ENCODE assay signal across 8 cellular contexts in the genomic region with DNA sequence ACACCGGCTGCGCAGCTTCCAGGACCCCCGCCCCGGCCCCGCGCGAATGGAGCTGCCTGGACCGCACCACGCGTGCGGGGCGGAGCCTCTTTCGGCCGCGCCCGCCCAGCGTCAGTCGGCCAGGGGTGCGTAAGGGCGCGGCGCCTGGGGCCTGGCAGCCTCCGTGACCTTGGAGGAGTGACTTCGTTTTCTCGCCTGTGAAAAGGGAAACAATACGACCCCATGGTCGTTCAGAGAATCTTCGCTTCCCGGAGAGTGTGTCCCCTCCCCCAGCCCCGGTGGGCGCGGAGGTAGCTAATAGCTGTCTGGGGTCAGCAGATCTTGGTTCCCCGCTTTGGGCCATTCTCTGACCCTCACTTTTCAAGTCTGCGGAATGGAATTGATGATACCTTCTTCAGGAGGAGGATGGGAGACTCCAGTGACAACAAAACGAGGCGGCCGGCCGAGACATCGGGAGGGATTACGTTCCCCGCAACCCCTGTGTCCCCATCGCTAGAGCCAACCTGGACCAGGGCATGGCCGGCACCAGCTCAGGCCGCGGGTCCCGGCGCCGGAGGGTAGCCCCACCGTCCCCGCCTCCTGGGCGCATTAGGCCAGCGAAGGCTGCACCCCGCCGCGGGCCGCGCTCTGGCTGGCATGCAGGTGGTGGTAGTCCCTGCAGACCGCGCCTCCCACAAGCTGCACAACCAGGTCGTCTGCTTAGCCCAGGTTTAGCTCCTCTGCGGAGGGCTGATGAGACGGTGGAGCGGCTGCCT. TPM values are rescaled to one million over a fixed set of nuclear protein-coding genes. Genes with fewer than 3 reads are reported as not detected.
DNase-seq lines count a peak whose midpoint lies in the region; ATAC-seq and TF ChIP-seq lines count a peak whose summit lies in the region.

No MANE protein-coding gene starts in this region.

- peaks cover 40% of the 10 kb centered on the region for H3K4me1 Mint-ChIP-seq in activated T-helper 2 cell treated with anti-CD3 and anti-CD28 coated beads, Interferon-gamma antibody, Interleukin-2, Interleukin-4, amounts not matched to agents 10 μg/mL and 5 μg/mL and 100 μg/mL, durations not matched to agents 14 hours and 24 hours and 36 hours (ENCODE audit: low read depth)
- H3K4me1 Mint-ChIP-seq in neural progenitor cell: peaks cover 28% of the 10 kb centered on the region

- H3K27ac ChIP-seq in Peyer's patch (peak overlapping the region; percentile 91 to 97 (median 94)), neural progenitor cell (no peak overlapping the region), upper lobe of right lung (peak overlapping the region; percentile 77)

- H4K20me1 ChIP-seq in neural progenitor cell (ENCODE audit: low read depth): no peaks in the 10 kb centered on the region

- H3K4me3 ChIP-seq in Peyer's patch: peak overlapping the region; percentile 73 to 86 (median 76)
- peak overlapping the region; percentile 67 for H3K4me3 ChIP-seq in fibroblast of the aortic adventitia (ENCODE audit: low read depth, low read length)
- H3K4me3 ChIP-seq in neural progenitor cell: peak overlapping the region; percentile 51
- peak overlapping the region; percentile 59 for H3K4me3 ChIP-seq in upper lobe of right lung

- no peaks in the 10 kb centered on the region for H3K36me3 Mint-ChIP-seq in activated T-helper 2 cell treated with anti-CD3 and anti-CD28 coated beads, Interferon-gamma antibody, Interleukin-2, Interleukin-4, amounts not matched to agents 10 μg/mL and 5 μg/mL and 100 μg/mL, durations not matched to agents 14 hours and 24 hours and 36 hours (ENCODE audit: low read depth)
- no peaks in the 10 kb centered on the region for H3K36me3 Mint-ChIP-seq in neural progenitor cell

- no peaks in the 10 kb centered on the region for H3K27me3 ChIP-seq in Peyer's patch
- peaks cover 46% of the 10 kb centered on the region for H3K27me3 ChIP-seq in neural progenitor cell
- H3K27me3 ChIP-seq in upper lobe of right lung: no peaks in the 10 kb centered on the region

- H3K9me3 Mint-ChIP-seq in activated T-helper 2 cell treated with anti-CD3 and anti-CD28 coated beads, Interferon-gamma antibody, Interleukin-2, Interleukin-4, amounts not matched to agents 10 μg/mL and 5 μg/mL and 100 μg/mL, durations not matched to agents 14 hours and 24 hours and 36 hours: no peaks in the 10 kb centered on the region
- no peaks in the 10 kb centered on the region for H3K9me3 Mint-ChIP-seq in neural progenitor cell

- peak overlapping the region; percentile 91 for H3K4me3 Mint-ChIP-seq in activated T-helper 2 cell treated with anti-CD3 and anti-CD28 coated beads, Interferon-gamma antibody, Interleukin-2, Interleukin-4, amounts not matched to agents 10 μg/mL and 5 μg/mL and 100 μg/mL, durations not matched to agents 14 hours and 24 hours and 36 hours (ENCODE audit: low read depth)
- peak overlapping the region; percentile 94 for H3K4me3 Mint-ChIP-seq in neural progenitor cell

- peak overlapping the region; percentile 66 for H2AFZ ChIP-seq in neural progenitor cell (replicated peaks)

- H3K27ac Mint-ChIP-seq in activated T-helper 2 cell treated with anti-CD3 and anti-CD28 coated beads, Interferon-gamma antibody, Interleukin-2, Interleukin-4, amounts not matched to agents 10 μg/mL and 5 μg/mL and 100 μg/mL, durations not matched to agents 14 hours and 24 hours and 36 hours: peak overlapping the region; percentile 95
- H3K27ac Mint-ChIP-seq in neural progenitor cell: peak overlapping the region; percentile 82

- no peaks in the 10 kb centered on the region for H3K27me3 Mint-ChIP-seq in activated T-helper 2 cell treated with anti-CD3 and anti-CD28 coated beads, Interferon-gamma antibody, Interleukin-2, Interleukin-4, amounts not matched to agents 10 μg/mL and 5 μg/mL and 100 μg/mL, durations not matched to agents 14 hours and 24 hours and 36 hours (ENCODE audit: low read depth)
- H3K27me3 Mint-ChIP-seq in neural progenitor cell (ENCODE audit: insufficient read depth, low read depth): peaks cover 28% of the 10 kb centered on the region

- H3K36me3 ChIP-seq in Peyer's patch (no peaks in the 10 kb centered on the region), neural progenitor cell (no peaks in the 10 kb centered on the region), upper lobe of right lung (no peaks in the 10 kb centered on the region)

- H3K79me2 ChIP-seq in neural progenitor cell (ENCODE audit: low read depth): no peaks in the 10 kb centered on the region

- peak; percentile 77 to 97 for TF ChIP-seq POLR2A in Peyer's patch (IDR thresholded peaks at IDR 0.05)

- intact Hi-C loops in activated T-helper 2 cell treated with anti-CD3 and anti-CD28 coated beads, Interferon-gamma antibody, Interleukin-2, Interleukin-4, amounts not matched to agents 10 μg/mL and 5 μg/mL and 100 μg/mL, durations not matched to agents 14 hours and 24 hours and 36 hours (cut with micrococcal nuclease): loop anchor here (2.0 to 5.0 kb wide), 3 partner anchors 54 to 127 kb away; partner anchors contain the start of genes CLTB and GPRIN1
- intact Hi-C loops in upper lobe of right lung (cut with DNase I): no loop called here

- H3K9ac ChIP-seq in neural progenitor cell: no peak overlapping the region

- H3K4me2 ChIP-seq in neural progenitor cell: peak overlapping the region; percentile 90

- H3K9me3 ChIP-seq in Peyer's patch: no peaks in the 10 kb centered on the region
- no peaks in the 10 kb centered on the region for H3K9me3 ChIP-seq in neural progenitor cell (ENCODE audit: low read depth)
- H3K9me3 ChIP-seq in upper lobe of right lung: no peaks in the 10 kb centered on the region

- DNase-seq in COR-L47 (lab: John Stamatoyannopoulos, UW) (peak; percentile 73), HUDEP-2 (lab: John Stamatoyannopoulos, UW; ENCODE audit: unreplicated experiment in 76 of 76) (peak in 67 of 76 experiments; percentile 8 to 75 (median 56)), Peyer's patch (peak; percentile 75 to 92 (median 92)), fibroblast of the aortic adventitia (ENCODE audit: low read depth) (peak; percentile 38), neural progenitor cell (ENCODE audit: low spot score) (peak; percentile 67), upper lobe of right lung (peak; percentile 90)
- DNase-seq in activated T-helper 2 cell treated with anti-CD3 and anti-CD28 coated beads, Interferon-gamma antibody, Interleukin-2, Interleukin-4, amounts not matched to agents 10 μg/mL and 5 μg/mL and 100 μg/mL, durations not matched to agents 14 hours and 24 hours and 36 hours (ENCODE audit: low spot score): peak; percentile 75

- H3F3A ChIP-seq in neural progenitor cell (ENCODE audit: low read depth): peaks cover 19% of the 10 kb centered on the region

- peak; percentile 44 for ATAC-seq in GM21367 (IDR thresholded peaks at IDR 0.05; ENCODE audit: unreplicated experiment)
- ATAC-seq in upper lobe of right lung: peak; percentile 88

- TF ChIP-seq CTCF in Peyer's patch (IDR thresholded peaks at IDR 0.05) (no peak), fibroblast of the aortic adventitia (IDR thresholded peaks at IDR 0.05; ENCODE audit: insufficient read depth, low read length) (no peak), neural progenitor cell (IDR thresholded peaks at IDR 0.05) (no peak), upper lobe of right lung (IDR thresholded peaks at IDR 0.05) (no peak)

- H3K4me1 ChIP-seq in Peyer's patch (peaks cover 0 to 32% (median 13%) of the 10 kb centered on the region in 4 donors), neural progenitor cell (peaks cover 17% of the 10 kb centered on the region), upper lobe of right lung (peaks cover 14% of the 10 kb centered on the region)

RNA-seq across cellular contexts. Expression of gene CDHR2, which starts 5.5 kb away (rescaled TPM):
- total RNA-seq in Peyer's patch: 100 to 1,000 TPM in 3 of 4 donors, 10 to 100 TPM in 1; 39.6 to 823 (median 613) TPM
- 0.30 and 0.64 TPM in 2 replicates for total RNA-seq in activated T-helper 2 cell treated with anti-CD3 and anti-CD28 coated beads, Interferon-gamma antibody, Interleukin-2, Interleukin-4, amounts not matched to agents 10 μg/mL and 5 μg/mL and 100 μg/mL, durations not matched to agents 14 hours and 24 hours and 36 hours
- not detected in 2 replicates for total RNA-seq in fibroblast of the aortic adventitia (ENCODE audit: low replicate concordance)
- not detected in 2 replicates for total RNA-seq in neural progenitor cell (ENCODE audit: low replicate concordance)
- 0.35 TPM for total RNA-seq in upper lobe of right lung

RNA-seq across cellular contexts. Expression of gene RNF44, which starts 6.4 kb away (rescaled TPM):
- 100 to 1,000 TPM in 1 of 4 donors, 10 to 100 TPM in 3; 46.4 to 114 (median 65.3) TPM for total RNA-seq in Peyer's patch
- 64.7 and 70.3 TPM in 2 replicates for total RNA-seq in activated T-helper 2 cell treated with anti-CD3 and anti-CD28 coated beads, Interferon-gamma antibody, Interleukin-2, Interleukin-4, amounts not matched to agents 10 μg/mL and 5 μg/mL and 100 μg/mL, durations not matched to agents 14 hours and 24 hours and 36 hours
- 3.1 and 4.8 TPM in 2 replicates for total RNA-seq in fibroblast of the aortic adventitia (ENCODE audit: low replicate concordance)
- total RNA-seq in neural progenitor cell (ENCODE audit: low replicate concordance): 11.7 and 38.7 TPM in 2 replicates
- 48.0 TPM for total RNA-seq in upper lobe of right lung

Comparison
In these comparisons a context has a peak if more than half of its experiments do, and no peak if none do; other contexts are left out.
1. DNase-seq: peak in every context shown above with its lines; median percentile 92 in Peyer's patch; 90 in upper lobe of right lung; 75 in activated T-helper 2 cell treated with anti-CD3 and anti-CD28 coated beads, Interferon-gamma antibody, Interleukin-2, Interleukin-4, amounts not matched to agents 10 μg/mL and 5 μg/mL and 100 μg/mL, durations not matched to agents 14 hours and 24 hours and 36 hours; 73 in COR-L47; 67 in neural progenitor cell; 56 in HUDEP-2; 38 in fibroblast of the aortic adventitia.
2. RNA of gene CDHR2, which starts 5.5 kb away (total RNA-seq): 39.6 to 823 TPM in Peyer's patch; 0.30 to 0.64 TPM in activated T-helper 2 cell treated with anti-CD3 and anti-CD28 coated beads, Interferon-gamma antibody, Interleukin-2, Interleukin-4, amounts not matched to agents 10 μg/mL and 5 μg/mL and 100 μg/mL, durations not matched to agents 14 hours and 24 hours and 36 hours, 0.35 TPM in upper lobe of right lung (single experiment), not detected in fibroblast of the aortic adventitia and not detected in neural progenitor cell; every median in the first group is over 10 times any median in the second.
3. Peak in every context shown above with its lines, with median percentiles within 50 percentile points of each other: H3K4me3 ChIP-seq.